Comparison of ENCODE assay signal across 8 cellular contexts in the genomic region with DNA sequence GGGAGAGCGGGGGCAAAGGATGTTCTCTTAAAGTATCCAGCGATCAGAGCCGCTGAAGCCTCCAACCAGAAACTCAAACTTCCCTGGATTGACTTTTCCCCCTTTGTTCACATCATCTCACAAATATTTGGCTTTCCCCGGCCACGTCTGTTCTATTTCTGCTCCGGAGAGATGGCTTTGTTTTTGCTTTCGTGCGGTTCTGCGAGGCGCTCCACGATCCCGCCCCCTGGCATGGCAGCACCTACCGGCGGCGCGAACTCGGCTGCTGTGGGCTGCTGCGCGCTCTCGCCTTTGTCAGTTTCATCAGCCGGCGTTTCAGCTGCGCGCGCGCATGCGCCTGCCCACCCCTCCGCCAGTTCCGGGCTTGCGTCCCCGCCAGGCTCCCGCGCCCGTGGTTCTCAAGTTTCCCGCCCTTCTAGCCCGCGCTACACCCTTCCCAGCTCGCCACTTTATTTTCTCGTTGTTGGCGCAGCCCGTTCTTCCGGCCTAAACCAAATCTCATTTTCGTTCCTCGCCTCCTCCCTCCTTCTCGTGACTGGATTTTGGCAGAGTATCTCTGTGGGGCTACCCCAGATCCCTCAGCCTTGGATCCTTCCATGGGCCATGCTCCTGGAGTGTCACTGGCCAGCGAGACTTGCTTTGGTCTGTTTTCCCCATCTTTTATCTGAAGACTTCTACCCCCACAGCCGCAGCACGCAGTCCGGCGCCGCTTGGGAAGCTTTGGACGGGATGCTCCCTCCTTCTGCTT.
DNase-seq lines count a peak whose midpoint lies in the region; ATAC-seq and TF ChIP-seq lines count a peak whose summit lies in the region.

No MANE protein-coding gene starts in this region.

- H3K9me3 ChIP-seq in right cardiac atrium (ENCODE audit: control insufficient read depth, low read length) (no peaks in the 10 kb centered on the region), vagina (no peaks in the 10 kb centered on the region)

- intact Hi-C loops in right cardiac atrium (cut with DNase I) (loop anchor here in 1 of 4 donors (10.0 kb wide), 1 partner anchor 131 kb away; no protein-coding TSS in a partner anchor), vagina (cut with DNase I) (no loop called here)

- H3K4me1 ChIP-seq in right cardiac atrium (ENCODE audit: control insufficient read depth, insufficient read depth, low read length) (peaks cover 2% of the 10 kb centered on the region), vagina (peaks cover 12% of the 10 kb centered on the region)

- H3K27me3 ChIP-seq in right cardiac atrium (ENCODE audit: control insufficient read depth, insufficient read depth), result no peaks in the 10 kb centered on the region
- H3K27me3 ChIP-seq in vagina, result no peaks in the 10 kb centered on the region

- H3K4me3 ChIP-seq in right cardiac atrium (ENCODE audit: low read length), result peak overlapping the region; percentile 69
- peak overlapping the region; percentile 61 to 62 for H3K4me3 ChIP-seq in vagina

- H3K27ac ChIP-seq in right cardiac atrium (ENCODE audit: low read length) (peak overlapping the region; percentile 57), vagina (peak overlapping the region; percentile 66)

- DNase-seq in NCI-H1105 (lab: John Stamatoyannopoulos, UW) (peak; percentile 90), T follicular helper cell (ENCODE audit: low read depth) (peak; percentile 80), amygdala (lab: John Stamatoyannopoulos, UW) (peak; percentile 6 to 91 (median 73)), right cardiac atrium (peak; percentile 92 to 96 (median 95)), putamen (ENCODE audit: low spot score) (peak; percentile 88), vagina (ENCODE audit: extremely low spot score in 2 of 2) (peak in 1 of 2 donors; percentile 91)

- no peaks in the 10 kb centered on the region for H3K36me3 ChIP-seq in vagina

- peak in 1 of 2 donors; percentile 53 for TF ChIP-seq POLR2A in vagina (IDR thresholded peaks at IDR 0.05)

- 6% methylated on average over 52 of the region's 52 CpGs for WGBS in right cardiac atrium

- TF ChIP-seq CTCF in GM12873 (IDR thresholded peaks at IDR 0.05; ENCODE audit: insufficient read depth, low read depth, low read length, missing control alignments), result peak; percentile 13
- TF ChIP-seq CTCF in vagina (IDR thresholded peaks at IDR 0.05), result no peak

- peak; percentile 91 for ATAC-seq in HG02623 (IDR thresholded peaks at IDR 0.05; ENCODE audit: unreplicated experiment)
- ATAC-seq in right cardiac atrium, result peak; percentile 98
